In genomic region chr2:137829251-137829650, GRCh38 we compare ENCODE assay signal across 16 cellular contexts.
"Had no signal": no experiment of that assay in that cellular context is flagged by ENCODE, and none has a peak within 500 bp of the region (broad histone marks: within the 10 kb centered on the region; RNA-seq: fewer than 3 reads in every experiment).

No MANE protein-coding gene starts in this region.

- DNase-seq: effector CD4-positive, alpha-beta T cell; erythroblast; foreskin keratinocyte; heart left ventricle; hippocampal formation; kidney glomerular epithelial cell; naive thymus-derived CD4-positive, alpha-beta T cell; nephron progenitor cell; psoas muscle; retina; right lobe of liver; stimulated activated CD4-positive, alpha-beta T cell treated with anti-CD3 and anti-CD28 coated beads, Interleukin-4, amount 100 ng/mL, for 1 hour; stimulated activated CD8-positive, alpha-beta memory T cell treated with anti-CD3 and anti-CD28 coated beads, Interleukin-4, amount 100 ng/mL, for 48 hours; tibial artery; upper lobe of left lung; uterus had no signal
